13 cellular contexts compared by ENCODE assay signal in genomic region chr1:204041232-204041767, GRCh38. TPM values are rescaled to one million over a fixed set of nuclear protein-coding genes. Genes with fewer than 3 reads are reported as not detected.
DNase-seq lines count a peak whose midpoint lies in the region; ATAC-seq and TF ChIP-seq lines count a peak whose summit lies in the region.
"Had no signal": no experiment of that assay in that cellular context is flagged by ENCODE, and none has a peak within 500 bp of the region (broad histone marks: within the 10 kb centered on the region; RNA-seq: fewer than 3 reads in every experiment).

No MANE protein-coding gene starts in this region.

- no peaks in the 10 kb centered on the region for H3K79me2 ChIP-seq in PC-9 (ENCODE audit: low read depth)

- H3K9me2 ChIP-seq in PC-9 (ENCODE audit: insufficient read depth) = no peaks in the 10 kb centered on the region

- no peak overlapping the region for H3K4me2 ChIP-seq in PC-9

- H3K4me1 ChIP-seq in heart right ventricle (peaks cover 7 to 57% (median 34%) of the 10 kb centered on the region in 9 donors), psoas muscle (no peaks in the 10 kb centered on the region), PC-9 (replicated peaks; ENCODE audit: insufficient read depth) (no peaks in the 10 kb centered on the region)

- H3K27me3 ChIP-seq in heart right ventricle (no peaks in the 10 kb centered on the region), psoas muscle (ENCODE audit: insufficient read depth in 3 of 3, low read length in 2 of 3) (no peaks in the 10 kb centered on the region), PC-9 (ENCODE audit: insufficient read depth, low read depth) (no peaks in the 10 kb centered on the region)

- H3F3A ChIP-seq in PC-9 (ENCODE audit: insufficient read depth, low read depth) = no peaks in the 10 kb centered on the region

- H4K20me1 ChIP-seq in PC-9 (ENCODE audit: insufficient read depth) = no peaks in the 10 kb centered on the region

- intact Hi-C loops in heart right ventricle (cut with DNase I) (loop anchor here in 2 of 10 donors (5.0 kb wide), 2 partner anchors 36 to 39 kb away; no protein-coding TSS in a partner anchor), psoas muscle (cut with DNase I) (no loop called here), PC-9 (cut with micrococcal nuclease; ENCODE audit: unreplicated experiment) (no loop called here)

- no peak overlapping the region for H2AFZ ChIP-seq in PC-9

- DNase-seq in ACHN (peak; percentile 28), RPMI7951 (ENCODE audit: low read depth) (peak; percentile 11), heart right ventricle (peak; percentile 37 to 68), psoas muscle (peak; percentile 55 to 84), PC-9 (no peak)
- DNase-seq: activated CD4-positive, CD25-positive, alpha-beta regulatory T cell; GF-D8; NCI-H2227 treated with DMSO at 0.1 percent for 48 hours; SHP77; stimulated activated CD4-positive, alpha-beta T cell treated with anti-CD3 and anti-CD28 coated beads, Interleukin-12 subunit alpha, Interleukin-12 subunit beta, amount 100 ng/mL, for 4 hours had no signal

- 28 to 40% methylated on average over 10 of the region's 10 CpGs for WGBS in heart right ventricle, 2 donors
- WGBS in psoas muscle, 3 donors = 28 to 38% (median 32%) methylated on average over 10 of the region's 10 CpGs

- CTCF ChIA-PET in PC-9 (lab: Charles Lee) = no interaction called here

- TF ChIP-seq CTCF in heart right ventricle (IDR thresholded peaks at IDR 0.05) (no peak), psoas muscle (IDR thresholded peaks at IDR 0.05) (no peak), PC-9 (conservative IDR thresholded peaks at IDR 0.05) (no peak)

- H3K9me3 ChIP-seq in heart right ventricle (no peaks in the 10 kb centered on the region), psoas muscle (no peaks in the 10 kb centered on the region), PC-9 (ENCODE audit: insufficient read depth, low read depth) (no peaks in the 10 kb centered on the region)

- POLR2A ChIA-PET in PC-9 (lab: Charles Lee; ENCODE audit: unreplicated experiment) = no interaction called here

- H3K27ac ChIP-seq in heart right ventricle (peak overlapping the region; percentile 36 to 85 (median 65)), psoas muscle (peak overlapping the region; percentile 49), PC-9 (no peak overlapping the region)

- in situ Hi-C loops in ACHN (cut with HindIII; ENCODE audit: low pct_ligation_motif_present, low pct_unique_long_range_greater_than_20kb, low sequenced_read_pairs) = no loop called here

- H3K4me3 ChIP-seq in heart right ventricle = peak overlapping the region in 1 of 10 donors; percentile 25
- no peak overlapping the region for H3K4me3 ChIP-seq in psoas muscle
- H3K4me3 ChIP-seq in PC-9 = no peak overlapping the region

- ATAC-seq in heart right ventricle (peak; percentile 43 to 77 (median 72)), psoas muscle (peak in 3 of 4 donors; percentile 27 to 75 (median 50)), HG03354 (IDR thresholded peaks at IDR 0.05; ENCODE audit: poor library complexity, severe bottlenecking, unreplicated experiment) (no peak), GM21737 (IDR thresholded peaks at IDR 0.05; ENCODE audit: unreplicated experiment) (no peak), HG02870 (IDR thresholded peaks at IDR 0.05; ENCODE audit: unreplicated experiment) (no peak)

- H3K36me3 ChIP-seq in heart right ventricle (no peaks in the 10 kb centered on the region), psoas muscle (ENCODE audit: insufficient read depth in 1 of 2, low read depth in 1 of 2) (no peaks in the 10 kb centered on the region), PC-9 (ENCODE audit: low read depth) (no peaks in the 10 kb centered on the region)

- no TSS peak for BruUV-seq in PC-9 (replicated peaks; lab: Mats Ljungman, UMichigan)

RNA-seq across cellular contexts. Expression of gene SOX13, which starts 31.6 kb away (rescaled TPM):
- total RNA-seq in RPMI7951 (2014; rRNA removed; shearing (Covaris generic)) = 4.4 and 7.2 TPM in 2 replicates
- total RNA-seq in heart right ventricle = 10 to 100 TPM in 8 of 10 donors, 1 to 10 TPM in 2; 7.3 to 18.6 (median 12.1) TPM
- 10 to 100 TPM in 1 of 2 donors, 1 to 10 TPM in 1; 8.6 to 14.7 TPM for polyA plus RNA-seq in heart right ventricle
- total RNA-seq in psoas muscle = 10 to 100 TPM in 2 of 4 donors, 1 to 10 TPM in 2; 8.5 to 19.6 (median 9.4) TPM
- polyA plus RNA-seq in psoas muscle = 10 to 100 TPM in 1 of 3 donors, 1 to 10 TPM in 2; 5.2 to 13.1 (median 9.4) TPM
- total RNA-seq in PC-9 (2021) = 89.9 and 102 TPM in 2 replicates

Comparison
In these comparisons a context has a peak if more than half of its experiments do, and no peak if none do; other contexts are left out.
1. DNase-seq: peak in ACHN (single experiment), RPMI7951 (single experiment), heart right ventricle (2 of 2) and psoas muscle (2 of 2); none in PC-9 (0 of 2).
2. ATAC-seq: peak in heart right ventricle (8 of 8) and psoas muscle (3 of 4); none in HG03354 (single experiment), GM21737 (single experiment) and HG02870 (single experiment).